ENCODE assay signal across 7 cellular contexts in genomic region chrX:153875391-153876111, GRCh38. TPM values are rescaled to one million over a fixed set of nuclear protein-coding genes. Genes with fewer than 3 reads are reported as not detected.
DNase-seq lines count a peak whose midpoint lies in the region; ATAC-seq and TF ChIP-seq lines count a peak whose summit lies in the region.
"Had no signal": no experiment of that assay in that cellular context is flagged by ENCODE, and none has a peak within 500 bp of the region (broad histone marks: within the 10 kb centered on the region; RNA-seq: fewer than 3 reads in every experiment).

No MANE protein-coding gene starts in this region.

- BruUV-seq in PC-3 (replicated peaks; lab: Mats Ljungman, UMichigan), result no TSS peak

- CTCF ChIA-PET in CD4-positive, alpha-beta memory T cell (lab: Charles Lee; ENCODE audit: partially characterized antibody), result no interaction called here
- CTCF ChIA-PET in PC-3 (lab: Charles Lee), result no interaction called here

- H3K4me2 ChIP-seq in PC-3 (ENCODE audit: low read length), result no peak overlapping the region

- H3K36me3 ChIP-seq in CD4-positive, alpha-beta memory T cell (ENCODE audit: insufficient read depth, low read length), result no peaks in the 10 kb centered on the region
- H3K36me3 ChIP-seq in PC-3 (ENCODE audit: low read depth, low read length) (no peaks in the 10 kb centered on the region), body of pancreas (replicated peaks in 1 of 2; ENCODE audit: insufficient read depth in 1 of 2, low read depth in 2 of 2) (no peaks in the 10 kb centered on the region), neuron (ENCODE audit: insufficient read depth, low read length) (no peaks in the 10 kb centered on the region)

- TF ChIP-seq POLR2A in body of pancreas (IDR thresholded peaks at IDR 0.05), result no peak

- no peaks in the 10 kb centered on the region for H3K27me3 ChIP-seq in CD4-positive, alpha-beta memory T cell (ENCODE audit: insufficient read depth, low read length)
- H3K27me3 ChIP-seq in PC-3 (ENCODE audit: low read length), result no peaks in the 10 kb centered on the region
- H3K27me3 ChIP-seq in body of pancreas, result no peaks in the 10 kb centered on the region
- H3K27me3 ChIP-seq in neuron (ENCODE audit: insufficient read depth, low read length), result peaks cover 6% of the 10 kb centered on the region

- H3K4me1 ChIP-seq in CD4-positive, alpha-beta memory T cell (ENCODE audit: insufficient read depth, low read length), result no peaks in the 10 kb centered on the region
- H3K4me1 ChIP-seq in PC-3 (ENCODE audit: insufficient read depth, low read length) (no peaks in the 10 kb centered on the region), body of pancreas (no peaks in the 10 kb centered on the region), neuron (ENCODE audit: insufficient read depth, low read length) (peaks cover 66% of the 10 kb centered on the region)

- no peak overlapping the region for H3K4me3 ChIP-seq in CD4-positive, alpha-beta memory T cell (ENCODE audit: low read length in 2 of 2)
- no peak overlapping the region for H3K4me3 ChIP-seq in PC-3 (ENCODE audit: low read length)
- H3K4me3 ChIP-seq in body of pancreas, result no peak overlapping the region
- peak overlapping the region; percentile 27 for H3K4me3 ChIP-seq in neuron (ENCODE audit: low read length)

- peaks cover 6 to 13% of the 10 kb centered on the region in 2 donors for H3K27me3 Mint-ChIP-seq in CD4-positive, alpha-beta memory T cell

- TF ChIP-seq CTCF in PC-3 (conservative IDR thresholded peaks at IDR 0.05; ENCODE audit: low read depth, low read length) (no peak), body of pancreas (IDR thresholded peaks at IDR 0.05) (no peak)

- peak; percentile 60 for ATAC-seq in PC-3
- peak; percentile 73 for ATAC-seq in body of pancreas
- no peak for ATAC-seq in HG03432 (IDR thresholded peaks at IDR 0.05; ENCODE audit: unreplicated experiment)

- H3K9me2 ChIP-seq in PC-3 (replicated peaks; ENCODE audit: low read length), result no peaks in the 10 kb centered on the region

- no peaks in the 10 kb centered on the region for H3K9me3 ChIP-seq in CD4-positive, alpha-beta memory T cell (ENCODE audit: control insufficient read depth in 1 of 2, low read length in 2 of 2)
- no peaks in the 10 kb centered on the region for H3K9me3 ChIP-seq in PC-3 (ENCODE audit: low read length)
- H3K9me3 ChIP-seq in body of pancreas, result no peaks in the 10 kb centered on the region
- H3K9me3 ChIP-seq in neuron (ENCODE audit: low read length), result no peaks in the 10 kb centered on the region

- peak overlapping the region in 1 of 8 donors; percentile 6 for H3K4me3 Mint-ChIP-seq in CD4-positive, alpha-beta memory T cell

- H3K27ac ChIP-seq in CD4-positive, alpha-beta memory T cell (ENCODE audit: low read depth, low read length), result no peak overlapping the region
- no peak overlapping the region for H3K27ac ChIP-seq in PC-3 (ENCODE audit: low read length)
- H3K27ac ChIP-seq in body of pancreas, result no peak overlapping the region

- peak; percentile 56 to 68 (median 61) for DNase-seq in CD4-positive, alpha-beta memory T cell
- peak; percentile 54 for DNase-seq in PC-3
- DNase-seq in body of pancreas, result peak; percentile 33 to 60 (median 48)
- no peak for DNase-seq in amniotic stem cell (lab: John Stamatoyannopoulos, UW)

- intact Hi-C loops in CD4-positive, alpha-beta memory T cell (cut with micrococcal nuclease), result no loop called here
- intact Hi-C loops in PC-3 (cut with micrococcal nuclease) (no loop called here), body of pancreas (cut with DNase I) (no loop called here)

- H3K79me2 ChIP-seq in PC-3 (ENCODE audit: low read length), result no peaks in the 10 kb centered on the region

- POLR2A ChIA-PET in CD4-positive, alpha-beta memory T cell (lab: Charles Lee; ENCODE audit: partially characterized antibody), result no interaction called here
- POLR2A ChIA-PET in PC-3 (lab: Charles Lee; ENCODE audit: unreplicated experiment), result no interaction called here

- peak overlapping the region in 3 of 7 donors; percentile 46 to 73 (median 68) for H3K27ac Mint-ChIP-seq in CD4-positive, alpha-beta memory T cell

- no peaks in the 10 kb centered on the region for H3K36me3 Mint-ChIP-seq in CD4-positive, alpha-beta memory T cell

- H2AFZ ChIP-seq in PC-3 (ENCODE audit: low read length) (no peak overlapping the region), neuron (ENCODE audit: low read depth, low read length) (no peak overlapping the region)

- H3K9me3 Mint-ChIP-seq in CD4-positive, alpha-beta memory T cell, result peaks cover 0 to 3% (median 0%) of the 10 kb centered on the region in 8 donors

- WGBS in body of pancreas, 2 donors, result 1 to 2% methylated on average over 7 to 37 of the region's 42 CpGs

- H3K9ac ChIP-seq in PC-3 (ENCODE audit: low read length), result no peak overlapping the region

- H4K20me1 ChIP-seq in PC-3 (ENCODE audit: low read length), result no peaks in the 10 kb centered on the region

- peaks cover 4 to 20% (median 11%) of the 10 kb centered on the region in 4 donors for H3K4me1 Mint-ChIP-seq in CD4-positive, alpha-beta memory T cell

- H3F3A ChIP-seq in PC-3 (ENCODE audit: low read length, unreplicated experiment), result no peaks in the 10 kb centered on the region

RNA-seq across cellular contexts. Expression of gene L1CAM, which starts 10.4 kb away (rescaled TPM):
- 1 to 10 TPM; 1.0 to 1.8 TPM for total RNA-seq in CD4-positive, alpha-beta memory T cell
- under 1 TPM; 0.26 to 0.57 TPM for polyA plus RNA-seq in CD4-positive, alpha-beta memory T cell
- total RNA-seq in PC-3 (2014; rRNA removed) (5.2 and 11.2 TPM in 2 replicates), body of pancreas (1 to 10 TPM; 1.8 to 7.9 TPM)

RNA-seq across cellular contexts. Expression of gene AVPR2, which starts 28.9 kb away (rescaled TPM):
- not detected for total RNA-seq in CD4-positive, alpha-beta memory T cell
- polyA plus RNA-seq in CD4-positive, alpha-beta memory T cell, result under 1 TPM in 1 of 2 donors, not detected in 1; 0.15 TPM
- not detected in 2 replicates for total RNA-seq in PC-3 (2014; rRNA removed)
- total RNA-seq in body of pancreas, result under 1 TPM; 0.66 to 0.78 TPM
- total RNA-seq: mononuclear cell had no signal

RNA-seq across cellular contexts. Expression of gene PDZD4, which starts 45.2 kb away (rescaled TPM):
- 1 to 10 TPM; 4.4 to 5.0 TPM for total RNA-seq in CD4-positive, alpha-beta memory T cell
- polyA plus RNA-seq in CD4-positive, alpha-beta memory T cell, result 1 to 10 TPM in 1 of 2 donors, under 1 TPM in 1; 0.47 to 2.7 TPM
- 0.26 and 0.63 TPM in 2 replicates for total RNA-seq in PC-3 (2014; rRNA removed)
- total RNA-seq in body of pancreas, result 1 to 10 TPM; 1.6 to 2.6 TPM

RNA-seq across cellular contexts. Expression of gene ARHGAP4, which starts 50.5 kb away (rescaled TPM):
- 100 to 1,000 TPM; 327 to 330 TPM for total RNA-seq in CD4-positive, alpha-beta memory T cell
- polyA plus RNA-seq in CD4-positive, alpha-beta memory T cell, result 100 to 1,000 TPM in 1 of 2 donors, 10 to 100 TPM in 1; 65.4 to 117 TPM
- total RNA-seq in PC-3 (2014; rRNA removed) (4.0 and 4.6 TPM in 2 replicates), body of pancreas (10 to 100 TPM in 1 of 2 donors, 1 to 10 TPM in 1; 8.6 to 16.6 TPM)

RNA-seq across cellular contexts. Expression of gene NAA10, which starts 59.3 kb away (rescaled TPM):
- 10 to 100 TPM; 88.9 to 94.9 TPM for total RNA-seq in CD4-positive, alpha-beta memory T cell
- polyA plus RNA-seq in CD4-positive, alpha-beta memory T cell, result 10 to 100 TPM; 57.6 to 96.3 TPM
- total RNA-seq in PC-3 (2014; rRNA removed) (169 and 172 TPM in 2 replicates), body of pancreas (10 to 100 TPM; 30.3 to 74.7 TPM)
